In the genomic region with DNA sequence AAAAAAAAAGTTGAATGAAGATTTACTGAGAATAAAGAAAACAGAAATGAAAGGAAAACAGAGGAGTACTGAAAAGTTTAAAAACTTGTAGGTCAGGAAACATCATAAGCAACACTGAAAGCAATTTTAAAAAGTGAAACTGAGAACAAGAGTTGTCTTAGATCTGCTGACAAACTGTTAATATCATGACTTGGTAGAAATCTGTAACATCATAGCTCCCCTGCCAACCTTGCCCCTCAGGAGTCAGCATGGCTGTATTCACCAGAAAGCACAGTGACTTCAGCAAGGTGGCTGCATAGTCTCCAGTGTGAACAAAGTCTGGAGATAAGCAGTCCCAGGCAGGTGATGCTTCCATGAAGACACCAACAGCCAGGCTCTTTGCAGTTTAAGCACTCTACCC, we compare ENCODE assay signal across 10 cellular contexts. TPM values are rescaled to one million over a fixed set of nuclear protein-coding genes. Genes with fewer than 3 reads are reported as not detected.
DNase-seq lines count a peak whose midpoint lies in the region; ATAC-seq lines count a peak whose summit lies in the region.
"Had no signal": no experiment of that assay in that cellular context is flagged by ENCODE, and none has a peak within 500 bp of the region (broad histone marks: within the 10 kb centered on the region; RNA-seq: fewer than 3 reads in every experiment).

No MANE protein-coding gene starts in this region.

- no peak overlapping the region for H3K4me3 ChIP-seq in GM23248
- H3K4me3 ChIP-seq in trophoblast cell (ENCODE audit: low read depth, low read length), result no peak overlapping the region
- H3K4me3 ChIP-seq: A549 had no signal

- H3K27ac ChIP-seq in GM23248 (0 out of 2 replicates have a peak overlapping the region, but pooled peaks have one; percentile 13), trophoblast cell (ENCODE audit: low read depth, low read length) (no peak overlapping the region)
- H3K27ac ChIP-seq: A549 had no signal

- peaks cover 64% of the 10 kb centered on the region for H3K4me1 Mint-ChIP-seq in activated CD4-positive, alpha-beta T cell treated with anti-CD3 and anti-CD28 coated beads, Interleukin-2, amount 10 ng/mL, durations not matched to agents 7 days and 5 days

- peaks cover 13% of the 10 kb centered on the region for H3K36me3 ChIP-seq in GM23248 (ENCODE audit: low read depth)
- H3K36me3 ChIP-seq in trophoblast cell (ENCODE audit: control insufficient read depth in 1 of 2, insufficient read depth in 2 of 2, low read length in 2 of 2), result peaks cover 11 to 18% of the 10 kb centered on the region in 2 experiments

- H3K79me2 ChIP-seq in GM23248 (ENCODE audit: insufficient read depth) (peaks cover 100% of the 10 kb centered on the region), trophoblast cell (ENCODE audit: control insufficient read depth, insufficient read depth, low read length, poor library complexity) (peaks cover 12% of the 10 kb centered on the region)

- H3K4me3 Mint-ChIP-seq in activated CD4-positive, alpha-beta T cell treated with anti-CD3 and anti-CD28 coated beads, Interleukin-2, amount 10 ng/mL, durations not matched to agents 7 days and 5 days, result no peak overlapping the region

- peak overlapping the region; percentile 78 for H3K27ac Mint-ChIP-seq in activated CD4-positive, alpha-beta T cell treated with anti-CD3 and anti-CD28 coated beads, Interleukin-2, amount 10 ng/mL, durations not matched to agents 7 days and 5 days

- no peak overlapping the region for H2BK5ac ChIP-seq in trophoblast cell (ENCODE audit: low read depth, low read length, poor library complexity)

- DNase-seq in activated CD4-positive, alpha-beta T cell treated with anti-CD3 and anti-CD28 coated beads, Interleukin-2, amount 10 ng/mL, durations not matched to agents 7 days and 5 days, result peak; percentile 22
- no peak for DNase-seq in activated CD4-positive, alpha-beta T cell treated with anti-CD3 and anti-CD28 coated beads for 1 hour
- DNase-seq in GM23248 (no peak), trophoblast cell (no peak), HPDE6-E6E7 (ENCODE audit: extremely low spot score) (no peak), KBM-7 (no peak), left ventricle myocardium superior (no peak)
- DNase-seq: activated CD4-positive, alpha-beta T cell treated with anti-CD3 and anti-CD28 coated beads for 4 hours had no signal

- no peaks in the 10 kb centered on the region for H3K9me3 Mint-ChIP-seq in activated CD4-positive, alpha-beta T cell treated with anti-CD3 and anti-CD28 coated beads, Interleukin-2, amount 10 ng/mL, durations not matched to agents 7 days and 5 days

- no peak overlapping the region for H4K12ac ChIP-seq in trophoblast cell (ENCODE audit: low read depth, low read length)

- no peak overlapping the region for H4K8ac ChIP-seq in trophoblast cell (ENCODE audit: low read depth, low read length)

- no peak overlapping the region for H2BK120ac ChIP-seq in trophoblast cell (ENCODE audit: insufficient read depth, low read length, poor library complexity)

- H2BK12ac ChIP-seq in trophoblast cell (ENCODE audit: low read length), result no peak overlapping the region

- H3K14ac ChIP-seq in trophoblast cell (ENCODE audit: low read length), result no peak overlapping the region

- H3K79me1 ChIP-seq in trophoblast cell (ENCODE audit: low read length), result peaks cover 1% of the 10 kb centered on the region

- no peak overlapping the region for H2AK5ac ChIP-seq in trophoblast cell (ENCODE audit: low read length)

- POLR2A ChIA-PET in activated CD4-positive, alpha-beta T cell treated with anti-CD3 and anti-CD28 coated beads, Interleukin-2, amount 10 ng/mL, durations not matched to agents 7 days and 5 days (lab: Charles Lee), result no interaction called here

- no peak overlapping the region for H3K9ac ChIP-seq in GM23248
- H3K9ac ChIP-seq in trophoblast cell (ENCODE audit: low read length), result no peak overlapping the region

- 0 out of 2 replicates have a peak, but pooled peaks cover 8% of the 10 kb centered on the region for H4K20me1 ChIP-seq in GM23248 (ENCODE audit: insufficient read depth)

- peak overlapping the region; percentile 46 for H3K18ac ChIP-seq in trophoblast cell (ENCODE audit: low read length)

- CTCF ChIA-PET in activated CD4-positive, alpha-beta T cell treated with anti-CD3 and anti-CD28 coated beads, Interleukin-2, amount 10 ng/mL, durations not matched to agents 7 days and 5 days (lab: Charles Lee), result interaction anchor here (1.1 kb wide), 1 partner anchor 47 kb away, joined by 4 read pairs; no protein-coding TSS in a partner anchor

- peaks cover 24% of the 10 kb centered on the region for H3K36me3 Mint-ChIP-seq in activated CD4-positive, alpha-beta T cell treated with anti-CD3 and anti-CD28 coated beads, Interleukin-2, amount 10 ng/mL, durations not matched to agents 7 days and 5 days (ENCODE audit: low read depth)

- peaks cover 23% of the 10 kb centered on the region for H3F3A ChIP-seq in GM23248 (ENCODE audit: insufficient read depth)

- no peak overlapping the region for H4K91ac ChIP-seq in trophoblast cell (ENCODE audit: low read depth, low read length)

- no peaks in the 10 kb centered on the region for H3K27me3 Mint-ChIP-seq in activated CD4-positive, alpha-beta T cell treated with anti-CD3 and anti-CD28 coated beads, Interleukin-2, amount 10 ng/mL, durations not matched to agents 7 days and 5 days

- intact Hi-C loops in left ventricle myocardium superior (cut with micrococcal nuclease), result no loop called here

- H3K9me2 ChIP-seq in GM23248 (ENCODE audit: insufficient read depth), result no peaks in the 10 kb centered on the region

- no peak overlapping the region for H3K4me2 ChIP-seq in GM23248 (ENCODE audit: unreplicated experiment)
- H3K4me2 ChIP-seq in trophoblast cell (ENCODE audit: low read length), result no peak overlapping the region
- H3K4me2 ChIP-seq: A549 had no signal

- peaks cover 33% of the 10 kb centered on the region for H3K4me1 ChIP-seq in GM23248 (ENCODE audit: insufficient read depth)
- H3K4me1 ChIP-seq in trophoblast cell (ENCODE audit: control insufficient read depth in 1 of 2, insufficient read depth in 2 of 2, low read length in 2 of 2), result peaks cover 0 to 5% of the 10 kb centered on the region in 2 experiments

- H3K4ac ChIP-seq in trophoblast cell (ENCODE audit: low read depth, low read length), result peak overlapping the region; percentile 70

- peak; percentile 58 for ATAC-seq in HG03460 (IDR thresholded peaks at IDR 0.05; ENCODE audit: unreplicated experiment)
- no peak for ATAC-seq in left ventricle myocardium superior
- ATAC-seq: A549 had no signal

- no peak overlapping the region for H3K23ac ChIP-seq in trophoblast cell (ENCODE audit: low read length)

- H3K9me3 ChIP-seq in GM23248 (ENCODE audit: low read depth) (no peaks in the 10 kb centered on the region), trophoblast cell (ENCODE audit: insufficient read depth, low read depth, low read length) (no peaks in the 10 kb centered on the region)
- H3K9me3 ChIP-seq: A549 had no signal

- H3K27me3 ChIP-seq in GM23248 (replicated peaks; ENCODE audit: insufficient read depth), result no peaks in the 10 kb centered on the region
- no peaks in the 10 kb centered on the region for H3K27me3 ChIP-seq in trophoblast cell (ENCODE audit: insufficient read depth, low read length)

- H2AFZ ChIP-seq in GM23248 (no peak overlapping the region), trophoblast cell (ENCODE audit: insufficient read depth, low read length, poor library complexity) (no peak overlapping the region)

- in situ Hi-C loops in GM23248 (cut with MboI) (no loop called here), KBM-7 (cut with MboI; ENCODE audit: low pct_unique_long_range_greater_than_20kb, low sequenced_read_pairs) (no loop called here)

RNA-seq across cellular contexts. Expression of a gene that starts 5.3 kb away (rescaled TPM):
- total RNA-seq in activated CD4-positive, alpha-beta T cell treated with anti-CD3 and anti-CD28 coated beads, Interleukin-2, amount 10 ng/mL, durations not matched to agents 7 days and 5 days, result 10 to 100 TPM; 41.0 to 47.2 TPM
- total RNA-seq in GM23248 (2014; rRNA removed; shearing (Covaris generic)), result 46.2 and 66.4 TPM in 2 replicates
- polyA plus RNA-seq in GM23248 (2016; fragmentation: Nextera tagmentation; extraction: Ambion mirVana), result 162 and 163 TPM in 2 replicates
- polyA plus RNA-seq in trophoblast cell (2013), result 42.9 and 45.3 TPM in 2 replicates
- total RNA-seq in left ventricle myocardium superior, result 65.0 TPM

RNA-seq across cellular contexts. Expression of a gene that starts 29.8 kb away (rescaled TPM):
- 10 to 100 TPM; 20.0 to 23.2 TPM for total RNA-seq in activated CD4-positive, alpha-beta T cell treated with anti-CD3 and anti-CD28 coated beads, Interleukin-2, amount 10 ng/mL, durations not matched to agents 7 days and 5 days
- 24.2 and 33.9 TPM in 2 replicates for total RNA-seq in GM23248 (2014; rRNA removed; shearing (Covaris generic))
- polyA plus RNA-seq in GM23248 (2016; fragmentation: Nextera tagmentation; extraction: Ambion mirVana), result 16.6 and 16.9 TPM in 2 replicates
- 17.1 and 17.8 TPM in 2 replicates for polyA plus RNA-seq in trophoblast cell (2013)
- 17.6 TPM for total RNA-seq in left ventricle myocardium superior

RNA-seq across cellular contexts. Expression of a gene that starts 29.8 kb away (rescaled TPM):
- not detected for total RNA-seq in activated CD4-positive, alpha-beta T cell treated with anti-CD3 and anti-CD28 coated beads, Interleukin-2, amount 10 ng/mL, durations not matched to agents 7 days and 5 days
- total RNA-seq in GM23248 (2014; rRNA removed; shearing (Covaris generic)), result not detected in 2 replicates
- not detected in 2 replicates for polyA plus RNA-seq in GM23248 (2016; fragmentation: Nextera tagmentation; extraction: Ambion mirVana)
- 0.14 TPM in 1 of 2 replicates, not detected in the other for polyA plus RNA-seq in trophoblast cell (2013)
- total RNA-seq in left ventricle myocardium superior, result 23.8 TPM

Comparison
In these comparisons a context has a peak if more than half of its experiments do, and no peak if none do; other contexts are left out.
1. RNA of a gene that starts 29.8 kb away (total RNA-seq): 23.8 TPM in left ventricle myocardium superior (single experiment); not detected in activated CD4-positive, alpha-beta T cell treated with anti-CD3 and anti-CD28 coated beads, Interleukin-2, amount 10 ng/mL, durations not matched to agents 7 days and 5 days and not detected in GM23248; every median in the first group is over 10 times any median in the second.